ENCODE assay signal across 8 cellular contexts in the genomic region with DNA sequence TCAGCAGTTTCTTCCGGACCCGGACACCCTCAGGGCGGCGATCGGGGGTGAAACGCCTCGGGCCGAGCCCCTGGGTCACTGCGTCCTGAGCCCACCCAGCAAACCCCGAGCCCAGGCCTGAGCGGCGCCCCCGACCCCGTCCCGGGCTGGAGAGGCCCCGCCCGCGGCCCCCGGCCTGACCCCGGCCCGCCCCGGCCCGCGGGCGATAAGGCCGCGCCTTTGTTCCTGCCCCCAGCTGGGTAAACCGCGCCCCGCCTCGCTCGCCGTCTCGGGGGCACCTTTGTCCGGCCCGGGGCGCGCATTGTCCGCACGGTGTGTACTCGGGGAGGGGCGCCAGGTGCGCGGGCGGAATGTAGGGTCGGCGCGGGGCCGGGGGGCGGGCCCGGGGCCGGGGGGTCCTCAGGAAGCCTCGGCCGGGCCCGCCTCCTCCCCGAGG. TPM values are rescaled to one million over a fixed set of nuclear protein-coding genes. Genes with fewer than 3 reads are reported as not detected.
A peak's percentile ranks its signal among the peaks of the same experiment; 100 is the strongest.
DNase-seq lines count a peak whose midpoint lies in the region; ATAC-seq and TF ChIP-seq lines count a peak whose summit lies in the region.

No MANE protein-coding gene starts in this region.

- WGBS in thyroid gland, 2 donors = 5% methylated on average over 2 to 15 of the region's 56 CpGs

- TF ChIP-seq POLR2A in thyroid gland (IDR thresholded peaks at IDR 0.05) = no peak
- no peak for TF ChIP-seq POLR2A in uterus (IDR thresholded peaks at IDR 0.05)

- ATAC-seq in T-helper 17 cell = no peak
- no peak for ATAC-seq in GM19324 (IDR thresholded peaks at IDR 0.05; ENCODE audit: low FRiP score, unreplicated experiment)

- intact Hi-C loops in activated CD4-positive, alpha-beta memory T cell treated with anti-CD3 and anti-CD28 coated beads for 36 hours (cut with micrococcal nuclease) = loop anchor here (10.0 kb wide), 1 partner anchor 1625 kb away; no protein-coding TSS in a partner anchor
- intact Hi-C loops in thyroid gland (cut with DNase I) = no loop called here
- intact Hi-C loops in uterus (cut with DNase I; ENCODE audit: low total_unique reads) = no loop called here

- peaks cover 72% of the 10 kb centered on the region for H3K27me3 Mint-ChIP-seq in activated CD4-positive, alpha-beta memory T cell treated with anti-CD3 and anti-CD28 coated beads, Interleukin-2, amount 10 ng/mL, durations not matched to agents 7 days and 5 days
- H3K27me3 Mint-ChIP-seq in activated CD4-positive, alpha-beta memory T cell treated with anti-CD3 and anti-CD28 coated beads for 36 hours = peaks cover 59% of the 10 kb centered on the region
- peaks cover 72% of the 10 kb centered on the region for H3K27me3 Mint-ChIP-seq in T-helper 17 cell

- POLR2A ChIA-PET in activated CD4-positive, alpha-beta memory T cell treated with anti-CD3 and anti-CD28 coated beads, Interleukin-2, amount 10 ng/mL, durations not matched to agents 7 days and 5 days (lab: Charles Lee) = no interaction called here
- POLR2A ChIA-PET in activated CD4-positive, alpha-beta memory T cell treated with anti-CD3 and anti-CD28 coated beads for 36 hours (lab: Charles Lee) = no interaction called here

- H3K27ac ChIP-seq in thyroid gland (no peak overlapping the region), uterus (no peak overlapping the region)

- H3K36me3 ChIP-seq in thyroid gland (no peaks in the 10 kb centered on the region), uterus (no peaks in the 10 kb centered on the region)

- H3K9me3 ChIP-seq in T-helper 17 cell (ENCODE audit: control insufficient read depth, low read length, poor library complexity, severe bottlenecking) (no peaks in the 10 kb centered on the region), iPS-18c (ENCODE audit: control insufficient read depth, insufficient read depth, low read length) (peaks cover 5% of the 10 kb centered on the region), thyroid gland (no peaks in the 10 kb centered on the region), uterus (no peaks in the 10 kb centered on the region)

- H3K4me3 ChIP-seq in iPS-18c (ENCODE audit: insufficient read depth, low read depth, low read length) (peak overlapping the region; percentile 31; the same call in 1 of the 2 replicates), thyroid gland (replicated peaks in 1 of 3) (peak overlapping the region in 2 of 3 donors; percentile 9 to 38), uterus (peak overlapping the region in 1 of 2 donors; percentile 21)

- H3K27ac Mint-ChIP-seq in activated CD4-positive, alpha-beta memory T cell treated with anti-CD3 and anti-CD28 coated beads, Interleukin-2, amount 10 ng/mL, durations not matched to agents 7 days and 5 days = no peak overlapping the region
- no peak overlapping the region for H3K27ac Mint-ChIP-seq in activated CD4-positive, alpha-beta memory T cell treated with anti-CD3 and anti-CD28 coated beads for 36 hours
- H3K27ac Mint-ChIP-seq in T-helper 17 cell = no peak overlapping the region

- H3K9me3 Mint-ChIP-seq in activated CD4-positive, alpha-beta memory T cell treated with anti-CD3 and anti-CD28 coated beads, Interleukin-2, amount 10 ng/mL, durations not matched to agents 7 days and 5 days = no peaks in the 10 kb centered on the region
- no peaks in the 10 kb centered on the region for H3K9me3 Mint-ChIP-seq in activated CD4-positive, alpha-beta memory T cell treated with anti-CD3 and anti-CD28 coated beads for 36 hours

- CTCF ChIA-PET in activated CD4-positive, alpha-beta memory T cell treated with anti-CD3 and anti-CD28 coated beads, Interleukin-2, amount 10 ng/mL, durations not matched to agents 7 days and 5 days (lab: Charles Lee) = interaction anchor here (0.8 kb wide), 1 partner anchor 30 kb away, joined by 3 read pairs; no protein-coding TSS in a partner anchor
- CTCF ChIA-PET in activated CD4-positive, alpha-beta memory T cell treated with anti-CD3 and anti-CD28 coated beads for 36 hours (lab: Charles Lee) = no interaction called here

- H3K27me3 ChIP-seq in thyroid gland = peaks cover 44% of the 10 kb centered on the region
- H3K27me3 ChIP-seq in uterus = peaks cover 31 to 43% of the 10 kb centered on the region in 2 donors

- peak; percentile 12 for DNase-seq in activated CD4-positive, alpha-beta memory T cell treated with anti-CD3 and anti-CD28 coated beads, Interleukin-2, amount 10 ng/mL, durations not matched to agents 7 days and 5 days
- DNase-seq in activated CD4-positive, alpha-beta memory T cell treated with anti-CD3 and anti-CD28 coated beads for 36 hours = no peak
- DNase-seq in T-helper 17 cell (no peak), thyroid gland (no peak), SKM-1 treated with dmso at 0.1 percent for 144 hours (lab: John Stamatoyannopoulos, UW; ENCODE audit: unreplicated experiment) (no peak), uterus (no peak)

- H3K4me1 Mint-ChIP-seq in activated CD4-positive, alpha-beta memory T cell treated with anti-CD3 and anti-CD28 coated beads, Interleukin-2, amount 10 ng/mL, durations not matched to agents 7 days and 5 days = peaks cover 22% of the 10 kb centered on the region
- H3K4me1 Mint-ChIP-seq in activated CD4-positive, alpha-beta memory T cell treated with anti-CD3 and anti-CD28 coated beads for 36 hours (ENCODE audit: low read depth) = peaks cover 27% of the 10 kb centered on the region
- H3K4me1 Mint-ChIP-seq in T-helper 17 cell = peaks cover 19% of the 10 kb centered on the region

- no peak overlapping the region for H3K4me3 Mint-ChIP-seq in activated CD4-positive, alpha-beta memory T cell treated with anti-CD3 and anti-CD28 coated beads, Interleukin-2, amount 10 ng/mL, durations not matched to agents 7 days and 5 days
- H3K4me3 Mint-ChIP-seq in activated CD4-positive, alpha-beta memory T cell treated with anti-CD3 and anti-CD28 coated beads for 36 hours = no peak overlapping the region
- peak overlapping the region; percentile 73 for H3K4me3 Mint-ChIP-seq in T-helper 17 cell

- TF ChIP-seq CTCF in thyroid gland (IDR thresholded peaks at IDR 0.05) (no peak), uterus (IDR thresholded peaks at IDR 0.05) (no peak)

- H3K4me1 ChIP-seq in thyroid gland = peaks cover 24 to 34% of the 10 kb centered on the region in 2 donors
- H3K4me1 ChIP-seq in uterus = peaks cover 4 to 18% of the 10 kb centered on the region in 2 donors

- no peaks in the 10 kb centered on the region for H3K36me3 Mint-ChIP-seq in activated CD4-positive, alpha-beta memory T cell treated with anti-CD3 and anti-CD28 coated beads, Interleukin-2, amount 10 ng/mL, durations not matched to agents 7 days and 5 days (ENCODE audit: low read depth)
- H3K36me3 Mint-ChIP-seq in activated CD4-positive, alpha-beta memory T cell treated with anti-CD3 and anti-CD28 coated beads for 36 hours = no peaks in the 10 kb centered on the region
- peaks cover 4% of the 10 kb centered on the region for H3K36me3 Mint-ChIP-seq in T-helper 17 cell (ENCODE audit: low read depth)

RNA-seq across cellular contexts. Expression of a gene that starts 10.8 kb away (rescaled TPM):
- under 1 TPM in 1 of 2 experiments, not detected in 1; 0.10 TPM for total RNA-seq in activated CD4-positive, alpha-beta memory T cell treated with anti-CD3 and anti-CD28 coated beads, Interleukin-2, amount 10 ng/mL, durations not matched to agents 7 days and 5 days
- not detected for total RNA-seq in activated CD4-positive, alpha-beta memory T cell treated with anti-CD3 and anti-CD28 coated beads for 36 hours
- total RNA-seq in T-helper 17 cell = under 1 TPM; 0.15 to 0.21 TPM
- not detected for total RNA-seq in thyroid gland
- total RNA-seq in uterus = under 1 TPM in 1 of 4 donors, not detected in 3; 0.28 TPM

RNA-seq across cellular contexts. Expression of a gene that starts 50.1 kb away (rescaled TPM):
- 10 to 100 TPM; 22.1 to 22.8 TPM for total RNA-seq in activated CD4-positive, alpha-beta memory T cell treated with anti-CD3 and anti-CD28 coated beads, Interleukin-2, amount 10 ng/mL, durations not matched to agents 7 days and 5 days
- total RNA-seq in activated CD4-positive, alpha-beta memory T cell treated with anti-CD3 and anti-CD28 coated beads for 36 hours = 10 to 100 TPM; 29.2 to 31.3 TPM
- total RNA-seq in T-helper 17 cell (10 to 100 TPM; 31.3 to 35.8 TPM), thyroid gland (10 to 100 TPM; 11.2 to 25.7 (median 16.8) TPM), uterus (10 to 100 TPM in 3 of 4 donors, 1 to 10 TPM in 1; 2.6 to 26.2 (median 20.4) TPM)
